In genomic region chr15:63896336-63897115, GRCh38 we compare ENCODE assay signal across 8 cellular contexts.
DNase-seq lines count a peak whose midpoint lies in the region; ATAC-seq and TF ChIP-seq lines count a peak whose summit lies in the region.

No MANE protein-coding gene starts in this region.

- TF ChIP-seq CTCF in GM06990 (IDR thresholded peaks at IDR 0.05; ENCODE audit: insufficient read depth, low read length, poor library complexity, severe bottlenecking) (no peak), stomach (IDR thresholded peaks at IDR 0.05) (no peak)

- CTCF ChIA-PET in activated CD4-positive, alpha-beta memory T cell treated with anti-CD3 and anti-CD28 coated beads for 36 hours (lab: Charles Lee): interaction anchor here (0.6 to 2.4 kb wide), 4 partner anchors 22 to 287 kb away, joined by 3 to 11 read pairs (median 4); partner anchors contain the start of gene DAPK2

- intact Hi-C loops in activated CD4-positive, alpha-beta memory T cell treated with anti-CD3 and anti-CD28 coated beads for 36 hours (cut with micrococcal nuclease): no loop called here
- intact Hi-C loops in stomach (cut with DNase I; ENCODE audit: low total_unique reads): loop anchor here (10.0 kb wide), 1 partner anchor 168 kb away; no protein-coding TSS in a partner anchor

- peaks cover 5 to 66% (median 14%) of the 10 kb centered on the region in 4 donors for H3K4me1 ChIP-seq in stomach

- no peaks in the 10 kb centered on the region for H3K9me3 ChIP-seq in stomach

- POLR2A ChIA-PET in activated CD4-positive, alpha-beta memory T cell treated with anti-CD3 and anti-CD28 coated beads for 36 hours (lab: Charles Lee): no interaction called here

- peak; percentile 74 for DNase-seq in GM06990 (ENCODE audit: extremely low read depth, insufficient read length)
- peak; percentile 63 for DNase-seq in activated CD4-positive, alpha-beta memory T cell treated with anti-CD3 and anti-CD28 coated beads for 36 hours
- peak; percentile 88 for DNase-seq in islet precursor cell
- DNase-seq in stomach: no peak
- DNase-seq in NCI-H2196 treated with DMSO at 0.1 percent for 48 hours (lab: John Stamatoyannopoulos, UW; ENCODE audit: unreplicated experiment): no peak
- DNase-seq in NCI-H2107 (lab: John Stamatoyannopoulos, UW): no peak

- H3K4me3 ChIP-seq in GM06990 (replicated peaks; ENCODE audit: low read depth, low read length) (no peak overlapping the region), stomach (no peak overlapping the region)

- no peaks in the 10 kb centered on the region for H3K9me3 Mint-ChIP-seq in activated CD4-positive, alpha-beta memory T cell treated with anti-CD3 and anti-CD28 coated beads for 36 hours

- H3K36me3 Mint-ChIP-seq in activated CD4-positive, alpha-beta memory T cell treated with anti-CD3 and anti-CD28 coated beads for 36 hours: no peaks in the 10 kb centered on the region

- TF ChIP-seq EP300 in stomach (IDR thresholded peaks at IDR 0.05): no peak

- no peak overlapping the region for H3K4me3 Mint-ChIP-seq in activated CD4-positive, alpha-beta memory T cell treated with anti-CD3 and anti-CD28 coated beads for 36 hours

- no peaks in the 10 kb centered on the region for H3K27me3 Mint-ChIP-seq in activated CD4-positive, alpha-beta memory T cell treated with anti-CD3 and anti-CD28 coated beads for 36 hours

- ATAC-seq in GM21360 (IDR thresholded peaks at IDR 0.05; ENCODE audit: unreplicated experiment) (peak; percentile 49), HG03520 (IDR thresholded peaks at IDR 0.05; ENCODE audit: unreplicated experiment) (peak; percentile 51)

- H3K36me3 ChIP-seq in GM06990 (ENCODE audit: control insufficient read depth, insufficient read depth, low read length): no peaks in the 10 kb centered on the region
- no peaks in the 10 kb centered on the region for H3K36me3 ChIP-seq in stomach

- no peaks in the 10 kb centered on the region for H3K27me3 ChIP-seq in GM06990 (replicated peaks; ENCODE audit: control insufficient read depth, insufficient read depth, low read length)
- H3K27me3 ChIP-seq in stomach: no peaks in the 10 kb centered on the region

- H3K4me1 Mint-ChIP-seq in activated CD4-positive, alpha-beta memory T cell treated with anti-CD3 and anti-CD28 coated beads for 36 hours (ENCODE audit: low read depth): peaks cover 42% of the 10 kb centered on the region

- H3K27ac Mint-ChIP-seq in activated CD4-positive, alpha-beta memory T cell treated with anti-CD3 and anti-CD28 coated beads for 36 hours: peak overlapping the region; percentile 7

- no peak for TF ChIP-seq POLR2A in stomach (IDR thresholded peaks at IDR 0.05)

- WGBS in stomach, 5 donors: 44 to 63% (median 49%) methylated on average over 13 to 15 of the region's 15 CpGs

- peak overlapping the region in 3 of 5 donors; percentile 32 to 37 (median 36) for H3K27ac ChIP-seq in stomach

Comparison
In these comparisons a context has a peak if more than half of its experiments do, and no peak if none do; other contexts are left out.
1. DNase-seq: peak in GM06990 (single experiment), activated CD4-positive, alpha-beta memory T cell treated with anti-CD3 and anti-CD28 coated beads for 36 hours (single experiment) and islet precursor cell (single experiment); none in stomach (single experiment), NCI-H2196 treated with DMSO at 0.1 percent for 48 hours (single experiment) and NCI-H2107 (single experiment).